In the genomic region with DNA sequence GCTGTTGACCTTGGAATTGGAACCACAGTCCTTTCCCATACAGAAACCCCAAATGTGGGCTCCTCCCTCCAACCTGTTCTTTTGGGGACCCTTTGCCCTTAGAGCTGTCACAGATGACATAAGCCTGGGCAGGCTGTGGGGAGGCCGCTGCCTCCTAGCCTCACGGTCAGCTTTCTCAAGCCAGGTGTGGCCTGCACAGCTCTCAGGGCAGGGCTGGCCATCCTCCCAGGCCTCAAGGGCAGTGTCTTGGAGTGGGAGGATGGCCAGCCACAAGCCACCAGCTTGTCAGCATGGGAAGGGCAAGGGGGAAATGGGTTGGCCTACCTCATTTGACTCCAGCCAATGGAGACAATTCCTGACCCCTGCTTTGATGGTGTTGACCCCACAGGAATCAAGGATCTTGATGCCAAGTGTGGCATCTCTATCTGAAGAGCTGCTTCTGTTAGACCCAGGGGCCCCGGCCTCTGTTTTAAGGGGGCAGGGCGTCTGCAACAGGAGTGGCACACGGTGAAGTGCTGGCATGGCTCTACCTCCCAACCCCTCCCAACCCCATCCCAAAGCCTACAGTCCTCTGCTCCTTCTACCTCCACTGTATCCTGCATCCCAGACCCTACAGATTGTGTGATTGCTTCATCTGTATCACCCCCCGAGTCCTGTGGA, we compare ENCODE assay signal across 17 cellular contexts.
"Had no signal": no experiment of that assay in that cellular context is flagged by ENCODE, and none has a peak within 500 bp of the region (broad histone marks: within the 10 kb centered on the region; RNA-seq: fewer than 3 reads in every experiment).

No MANE protein-coding gene starts in this region.

- H3K4me3 ChIP-seq: gastrocnemius medialis, heart right ventricle had no signal

- H3K36me3 ChIP-seq: gastrocnemius medialis had no signal

- H3K27ac Mint-ChIP-seq: activated B cell treated with CpG ODN at 0.5 μM for 24 hours; activated CD8-positive, alpha-beta T cell treated with anti-CD3 and anti-CD28 coated beads for 36 hours; activated naive CD4-positive, alpha-beta T cell treated with anti-CD3 and anti-CD28 coated beads, Interleukin-2, amount 50 U/mL, for 72 hours; activated T-cell treated with anti-CD3 and anti-CD28 coated beads, Interleukin-2, amount 50 U/mL, for 72 hours; memory B cell; stimulated activated memory B cell treated with anti-CD40 and anti-IgM and Interleukin-4, amounts not matched to agents 10 μg/mL and 1 μg/mL and 100 μg/mL, for 72 hours; T-helper 2 cell treated with Interferon-gamma antibody and Interleukin-4, amounts not matched to agents 5 μg/mL and 100 μg/mL, for 36 hours had no signal

- H3K4me1 ChIP-seq: gastrocnemius medialis had no signal

- ATAC-seq: activated CD8-positive, alpha-beta T cell treated with anti-CD3 and anti-CD28 coated beads for 36 hours; activated naive CD4-positive, alpha-beta T cell treated with anti-CD3 and anti-CD28 coated beads, Interleukin-2, amount 50 U/mL, for 72 hours; activated T-cell treated with anti-CD3 and anti-CD28 coated beads, Interleukin-2, amount 50 U/mL, for 72 hours; gastrocnemius medialis; stimulated activated memory B cell treated with anti-CD40 and anti-IgM and Interleukin-4, amounts not matched to agents 10 μg/mL and 1 μg/mL and 100 μg/mL, for 72 hours had no signal

- H3K9me3 ChIP-seq: gastrocnemius medialis, heart right ventricle had no signal

- H3K36me3 Mint-ChIP-seq: activated naive CD4-positive, alpha-beta T cell treated with anti-CD3 and anti-CD28 coated beads, Interleukin-2, amount 50 U/mL, for 72 hours; memory B cell; stimulated activated memory B cell treated with anti-CD40 and anti-IgM and Interleukin-4, amounts not matched to agents 10 μg/mL and 1 μg/mL and 100 μg/mL, for 72 hours had no signal

- DNase-seq: activated B cell treated with CpG ODN at 0.5 μM for 24 hours; activated CD4-positive, alpha-beta T cell treated with anti-CD3 and anti-CD28 coated beads for 48 hours; activated CD8-positive, alpha-beta memory T cell treated with anti-CD3 and anti-CD28 coated beads, Interleukin-2, amount 50 U/mL, for 4 hours; activated CD8-positive, alpha-beta T cell treated with anti-CD3 and anti-CD28 coated beads for 36 hours; activated gamma-delta T cell; activated T-cell treated with anti-CD3 and anti-CD28 coated beads, Interleukin-2, amount 50 U/mL, for 72 hours; brain microvascular endothelial cell; effector CD8-positive, alpha-beta T cell; gastrocnemius medialis; heart right ventricle; stimulated activated CD4-positive, alpha-beta T cell treated with anti-CD3 and anti-CD28 coated beads, Interleukin-2, amount 100 ng/mL, for 48 hours; trophoblast cell had no signal

- H3K4me3 Mint-ChIP-seq: activated B cell treated with CpG ODN at 0.5 μM for 24 hours; activated CD8-positive, alpha-beta T cell treated with anti-CD3 and anti-CD28 coated beads for 36 hours; activated T-cell treated with anti-CD3 and anti-CD28 coated beads, Interleukin-2, amount 50 U/mL, for 72 hours; memory B cell; neural crest cell; stimulated activated memory B cell treated with anti-CD40 and anti-IgM and Interleukin-4, amounts not matched to agents 10 μg/mL and 1 μg/mL and 100 μg/mL, for 72 hours; T-helper 2 cell treated with Interferon-gamma antibody and Interleukin-4, amounts not matched to agents 5 μg/mL and 100 μg/mL, for 36 hours had no signal

- H3K27me3 ChIP-seq: brain microvascular endothelial cell, gastrocnemius medialis had no signal

- H3K9me3 Mint-ChIP-seq: activated B cell treated with CpG ODN at 0.5 μM for 24 hours; activated CD8-positive, alpha-beta T cell treated with anti-CD3 and anti-CD28 coated beads for 36 hours; activated naive CD4-positive, alpha-beta T cell treated with anti-CD3 and anti-CD28 coated beads, Interleukin-2, amount 50 U/mL, for 72 hours; activated T-cell treated with anti-CD3 and anti-CD28 coated beads, Interleukin-2, amount 50 U/mL, for 72 hours; memory B cell; neural crest cell; stimulated activated memory B cell treated with anti-CD40 and anti-IgM and Interleukin-4, amounts not matched to agents 10 μg/mL and 1 μg/mL and 100 μg/mL, for 72 hours; T-helper 2 cell treated with Interferon-gamma antibody and Interleukin-4, amounts not matched to agents 5 μg/mL and 100 μg/mL, for 36 hours had no signal

- H3K27ac ChIP-seq: brain microvascular endothelial cell, gastrocnemius medialis, heart right ventricle had no signal

- H3K4me1 Mint-ChIP-seq: activated B cell treated with CpG ODN at 0.5 μM for 24 hours; memory B cell; neural crest cell; stimulated activated memory B cell treated with anti-CD40 and anti-IgM and Interleukin-4, amounts not matched to agents 10 μg/mL and 1 μg/mL and 100 μg/mL, for 72 hours had no signal
